Comparison of ENCODE assay signal across 28 cellular contexts in genomic region chr17:30393491-30393890, GRCh38. TPM values are rescaled to one million over a fixed set of nuclear protein-coding genes. Genes with fewer than 3 reads are reported as not detected.
A peak's percentile ranks its signal among the peaks of the same experiment; 100 is the strongest.
DNase-seq lines count a peak whose midpoint lies in the region; ATAC-seq and TF ChIP-seq lines count a peak whose summit lies in the region.
"Had no signal": no experiment of that assay in that cellular context is flagged by ENCODE, and none has a peak within 500 bp of the region (broad histone marks: within the 10 kb centered on the region; RNA-seq: fewer than 3 reads in every experiment).

No MANE protein-coding gene starts in this region.

- H3K36me3 Mint-ChIP-seq in activated T-cell treated with anti-CD3 and anti-CD28 coated beads, Interleukin-2, amount 50 U/mL, for 72 hours (ENCODE audit: insufficient read depth in 2 of 2), result peaks cover 4 to 7% of the 10 kb centered on the region in 2 donors

- DNase-seq in activated T-cell treated with anti-CD3 and anti-CD28 coated beads, Interleukin-2, amount 50 U/mL, for 72 hours, result no peak
- DNase-seq in activated T-cell treated with anti-CD3 and anti-CD28 coated beads for 4 hours (no peak), NCI-H1694 treated with DMSO at 0.1 percent for 48 hours (lab: John Stamatoyannopoulos, UW) (peak; percentile 50), epithelial cell of esophagus (ENCODE audit: low read depth) (peak; percentile 23), gastrocnemius medialis (no peak), T-helper 9 cell (no peak), dorsolateral prefrontal cortex (no peak), thyroid gland (no peak)
- DNase-seq: AML-193; C1 segment of cervical spinal cord; Caco-2; CD8-positive, alpha-beta T cell; DMS153; KG1; MG63; NCI-H2081; NCI-H345; NCI-H748 treated with DMSO at 0.1 percent for 48 hours; NK-92 treated with Interleukin-12 subunit alpha and Interleukin-12 subunit beta, amount 100 ng/mL, for 24 hours; PC-9; Right ventricle myocardium superior; RPMI8226; T-cell had no signal

- no peaks in the 10 kb centered on the region for H3K9me3 Mint-ChIP-seq in activated T-cell treated with anti-CD3 and anti-CD28 coated beads, Interleukin-2, amount 50 U/mL, for 72 hours
- H3K9me3 Mint-ChIP-seq: CD8-positive, alpha-beta T cell; T-cell had no signal

- 93 to 99% methylated on average over 4 of the region's 4 CpGs for whole genome bisulfite sequencing in thyroid gland, 2 donors

- ATAC-seq in activated T-cell treated with anti-CD3 and anti-CD28 coated beads, Interleukin-2, amount 50 U/mL, for 72 hours (replicated peaks in 1 of 2), result no peak
- no peak for ATAC-seq in gastrocnemius medialis
- ATAC-seq: CD8-positive, alpha-beta T cell; HCT116; T-cell had no signal

- H3K4me1 Mint-ChIP-seq in activated T-cell treated with anti-CD3 and anti-CD28 coated beads, Interleukin-2, amount 50 U/mL, for 72 hours (ENCODE audit: low read depth), result peaks cover 7% of the 10 kb centered on the region

- peak overlapping the region; percentile 35 for H3K27ac Mint-ChIP-seq in activated T-cell treated with anti-CD3 and anti-CD28 coated beads, Interleukin-2, amount 50 U/mL, for 72 hours
- H3K27ac Mint-ChIP-seq: CD8-positive, alpha-beta T cell; T-cell had no signal

- H3K4me3 ChIP-seq in epithelial cell of esophagus (ENCODE audit: low read length) (no peak overlapping the region), gastrocnemius medialis (no peak overlapping the region), dorsolateral prefrontal cortex (no peak overlapping the region), thyroid gland (replicated peaks in 1 of 3) (no peak overlapping the region)
- H3K4me3 ChIP-seq: A549, MG63, PC-9 had no signal

- no peak overlapping the region for H3K27ac ChIP-seq in gastrocnemius medialis
- H3K27ac ChIP-seq in dorsolateral prefrontal cortex, result peak overlapping the region in 1 of 59 donors; percentile 3
- H3K27ac ChIP-seq in thyroid gland, result no peak overlapping the region
- H3K27ac ChIP-seq: A549, PC-9 had no signal

- TF ChIP-seq POLR2A in gastrocnemius medialis (IDR thresholded peaks at IDR 0.05) (no peak), thyroid gland (IDR thresholded peaks at IDR 0.05) (no peak)

- H3K4me3 Mint-ChIP-seq in activated T-cell treated with anti-CD3 and anti-CD28 coated beads, Interleukin-2, amount 50 U/mL, for 72 hours, result no peak overlapping the region
- H3K4me3 Mint-ChIP-seq: CD8-positive, alpha-beta T cell; T-cell had no signal

- no peaks in the 10 kb centered on the region for H3K9me3 ChIP-seq in gastrocnemius medialis
- no peaks in the 10 kb centered on the region for H3K9me3 ChIP-seq in thyroid gland
- H3K9me3 ChIP-seq: A549, MG63 had no signal

- H3K27me3 Mint-ChIP-seq in activated T-cell treated with anti-CD3 and anti-CD28 coated beads, Interleukin-2, amount 50 U/mL, for 72 hours (ENCODE audit: low read depth), result no peaks in the 10 kb centered on the region
- H3K27me3 Mint-ChIP-seq: T-cell had no signal

- TF ChIP-seq CTCF in epithelial cell of esophagus (IDR thresholded peaks at IDR 0.05; ENCODE audit: insufficient read depth, low read depth, low read length, missing control alignments), result no peak
- TF ChIP-seq CTCF in gastrocnemius medialis (IDR thresholded peaks at IDR 0.05 in 4 of 5, conservative IDR thresholded peaks at IDR 0.05 in 1 of 5), result no peak
- TF ChIP-seq CTCF in dorsolateral prefrontal cortex (IDR thresholded peaks at IDR 0.05 in 54 of 56, conservative IDR thresholded peaks at IDR 0.05 in 2 of 56; ENCODE audit: low read depth in 1 of 56, partially characterized antibody in 56 of 56), result no peak
- TF ChIP-seq CTCF in thyroid gland (IDR thresholded peaks at IDR 0.05), result no peak

- intact Hi-C loops in gastrocnemius medialis (cut with DNase I; ENCODE audit: low total_unique reads), result no loop called here
- intact Hi-C loops in dorsolateral prefrontal cortex (cut with DNase I), result no loop called here
- intact Hi-C loops in thyroid gland (cut with DNase I), result no loop called here

- H3K27me3 ChIP-seq in gastrocnemius medialis (no peaks in the 10 kb centered on the region), dorsolateral prefrontal cortex (no peaks in the 10 kb centered on the region), thyroid gland (no peaks in the 10 kb centered on the region)
- H3K27me3 ChIP-seq: MG63 had no signal

- H3K36me3 ChIP-seq in gastrocnemius medialis (peaks cover 0 to 12% of the 10 kb centered on the region in 2 donors), thyroid gland (peaks cover 6 to 9% of the 10 kb centered on the region in 2 donors)

- H3K4me1 ChIP-seq in gastrocnemius medialis (peaks cover 12 to 24% of the 10 kb centered on the region in 2 donors), thyroid gland (peaks cover 0 to 13% of the 10 kb centered on the region in 2 donors)

- in situ Hi-C loops in gastrocnemius medialis (cut with MboI; ENCODE audit: low sequenced_read_pairs in 4 of 4), result no loop called here

RNA-seq across cellular contexts. Expression of gene CPD, which starts 14.8 kb away (rescaled TPM):
- 10 to 100 TPM; 46.5 to 46.8 TPM for total RNA-seq in activated T-cell treated with anti-CD3 and anti-CD28 coated beads, Interleukin-2, amount 50 U/mL, for 72 hours
- 10 to 100 TPM; 20.8 to 32.4 (median 28.0) TPM for total RNA-seq in gastrocnemius medialis
- 10 to 100 TPM; 45.2 to 97.3 (median 64.6) TPM for total RNA-seq in dorsolateral prefrontal cortex
- total RNA-seq in thyroid gland, result 100 to 1,000 TPM in 1 of 4 donors, 10 to 100 TPM in 3; 58.2 to 102 (median 79.9) TPM

RNA-seq across cellular contexts. Expression of gene TMIGD1, which starts 59.6 kb away (rescaled TPM):
- total RNA-seq in activated T-cell treated with anti-CD3 and anti-CD28 coated beads, Interleukin-2, amount 50 U/mL, for 72 hours, result not detected
- total RNA-seq in gastrocnemius medialis, result under 1 TPM in 1 of 4 donors, not detected in 3; 0.68 TPM
- total RNA-seq in dorsolateral prefrontal cortex, result under 1 TPM in 2 of 120 experiments, not detected in 118; 0.47 to 0.48 TPM
- total RNA-seq in thyroid gland, result not detected
- total RNA-seq: Caco-2; CD8-positive, alpha-beta T cell; Daoy; H1; PC-9; Right ventricle myocardium superior; SK-MEL-5; T-cell had no signal

Comparison
In these comparisons a context has a peak if more than half of its experiments do, and no peak if none do; other contexts are left out.
1. DNase-seq: peak in NCI-H1694 treated with DMSO at 0.1 percent for 48 hours (single experiment) and epithelial cell of esophagus (single experiment); none in activated T-cell treated with anti-CD3 and anti-CD28 coated beads, Interleukin-2, amount 50 U/mL, for 72 hours (0 of 2), activated T-cell treated with anti-CD3 and anti-CD28 coated beads for 4 hours (single experiment), gastrocnemius medialis (0 of 2), T-helper 9 cell (single experiment), dorsolateral prefrontal cortex (0 of 10) and thyroid gland (0 of 2).